9 cellular contexts compared by ENCODE assay signal in the genomic region with DNA sequence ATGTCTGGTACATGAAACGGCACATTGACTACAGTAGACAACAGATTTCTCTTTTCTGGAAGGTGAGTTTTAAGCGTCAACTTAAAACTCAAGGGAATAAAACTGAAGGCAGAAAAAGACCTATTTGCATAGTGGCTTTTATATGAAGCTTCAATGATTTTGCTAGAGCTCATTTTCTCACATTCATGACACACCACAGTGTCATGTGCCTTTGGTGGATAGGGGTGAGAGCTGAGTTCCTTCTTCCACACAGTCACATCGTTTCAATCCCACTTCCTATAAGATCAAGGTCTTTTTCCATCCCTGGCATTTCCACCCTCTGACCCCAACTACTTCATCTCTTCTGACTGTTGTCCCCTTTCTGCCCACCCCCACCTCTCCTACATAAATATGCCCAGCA. TPM values are rescaled to one million over a fixed set of nuclear protein-coding genes. Genes with fewer than 3 reads are reported as not detected.
DNase-seq lines count a peak whose midpoint lies in the region; ATAC-seq, FAIRE-seq and TF ChIP-seq lines count a peak whose summit lies in the region.
"Had no signal": no experiment of that assay in that cellular context is flagged by ENCODE, and none has a peak within 500 bp of the region (broad histone marks: within the 10 kb centered on the region; RNA-seq: fewer than 3 reads in every experiment).

No MANE protein-coding gene starts in this region.

- peaks cover 83% of the 10 kb centered on the region for H3K4me1 Mint-ChIP-seq in activated T-helper 1 cell treated with anti-CD3 and anti-CD28 coated beads, Interleukin-12 subunit alpha, Interleukin-12 subunit beta, Interleukin-2, Interleukin-4 antibody, amounts not matched to agents 30 ng/mL and 10 ng/mL and 1 ng/mL, durations not matched to agents 14 hours and 24 hours and 36 hours (ENCODE audit: low read depth)

- no peak overlapping the region for H3K14ac ChIP-seq in mesenchymal stem cell (ENCODE audit: low read length in 2 of 2)

- H3K79me2 ChIP-seq in DOHH2 (ENCODE audit: control insufficient read depth, low read length), result no peaks in the 10 kb centered on the region

- WGBS in pancreas, 2 donors, result 81 to 87% methylated on average over 3 of the region's 3 CpGs
- 60% methylated on average over 2 of the region's 3 CpGs for WGBS in mesenchymal stem cell

- intact Hi-C loops in activated T-helper 1 cell treated with anti-CD3 and anti-CD28 coated beads, Interleukin-12 subunit alpha, Interleukin-12 subunit beta, Interleukin-2, Interleukin-4 antibody, amounts not matched to agents 30 ng/mL and 10 ng/mL and 1 ng/mL, durations not matched to agents 14 hours and 24 hours and 36 hours (cut with micrococcal nuclease), result loop anchor here (1.0 to 10.0 kb wide), 7 partner anchors 24 to 1524 kb away; no protein-coding TSS in a partner anchor
- intact Hi-C loops in pancreas (cut with DNase I), result no loop called here

- no peak overlapping the region for H3K4ac ChIP-seq in mesenchymal stem cell (ENCODE audit: low read depth in 1 of 2, low read length in 2 of 2)

- no peaks in the 10 kb centered on the region for H3K27me3 Mint-ChIP-seq in activated T-helper 1 cell treated with anti-CD3 and anti-CD28 coated beads, Interleukin-12 subunit alpha, Interleukin-12 subunit beta, Interleukin-2, Interleukin-4 antibody, amounts not matched to agents 30 ng/mL and 10 ng/mL and 1 ng/mL, durations not matched to agents 14 hours and 24 hours and 36 hours (ENCODE audit: insufficient read depth)

- H3K9me3 ChIP-seq in DOHH2 (ENCODE audit: control insufficient read depth, insufficient read depth, low read length) (no peaks in the 10 kb centered on the region), pancreas (no peaks in the 10 kb centered on the region), mesenchymal stem cell (ENCODE audit: control insufficient read depth, low read length) (no peaks in the 10 kb centered on the region)

- no peak for TF ChIP-seq CTCF in DOHH2 (IDR thresholded peaks at IDR 0.05; ENCODE audit: low read depth, low read length, poor library complexity, severe bottlenecking)
- no peak for TF ChIP-seq CTCF in pancreas (IDR thresholded peaks at IDR 0.05)

- DNase-seq in GM19239 (ENCODE audit: insufficient read length, low spot score), result no peak
- DNase-seq in activated T-helper 1 cell treated with anti-CD3 and anti-CD28 coated beads, Interleukin-12 subunit alpha, Interleukin-12 subunit beta, Interleukin-2, Interleukin-4 antibody, amounts not matched to agents 30 ng/mL and 10 ng/mL and 1 ng/mL, durations not matched to agents 14 hours and 24 hours and 36 hours (ENCODE audit: low spot score), result no peak
- DNase-seq in pancreas, result no peak
- DNase-seq in HEK293T (ENCODE audit: extremely low spot score), result no peak
- no peak for DNase-seq in mesenchymal stem cell
- no peak for DNase-seq in C1 segment of cervical spinal cord (lab: John Stamatoyannopoulos, UW)
- DNase-seq: hypothalamus had no signal

- H2BK12ac ChIP-seq in mesenchymal stem cell (ENCODE audit: low read length in 2 of 2), result no peak overlapping the region

- H3K9ac ChIP-seq in mesenchymal stem cell (ENCODE audit: low read length), result no peak overlapping the region

- H3K4me3 Mint-ChIP-seq in activated T-helper 1 cell treated with anti-CD3 and anti-CD28 coated beads, Interleukin-12 subunit alpha, Interleukin-12 subunit beta, Interleukin-2, Interleukin-4 antibody, amounts not matched to agents 30 ng/mL and 10 ng/mL and 1 ng/mL, durations not matched to agents 14 hours and 24 hours and 36 hours, result peak overlapping the region; percentile 66

- H3K9me2 ChIP-seq in DOHH2 (replicated peaks; ENCODE audit: control insufficient read depth, low read length), result no peaks in the 10 kb centered on the region

- peak; percentile 62 for FAIRE-seq in GM19239 (lab: Jason Lieb, UNC)
- no peak for FAIRE-seq in pancreas (lab: Jason Lieb, UNC)

- H3K36me3 ChIP-seq in DOHH2 (ENCODE audit: control insufficient read depth, low read length), result no peaks in the 10 kb centered on the region
- H3K36me3 ChIP-seq in pancreas, result no peaks in the 10 kb centered on the region
- H3K36me3 ChIP-seq in mesenchymal stem cell (ENCODE audit: control insufficient read depth in 1 of 2, insufficient read depth in 2 of 2, low read depth in 1 of 2, low read length in 2 of 2), result no peaks in the 10 kb centered on the region

- no peak overlapping the region for H2BK15ac ChIP-seq in mesenchymal stem cell (ENCODE audit: low read depth, poor library complexity, severe bottlenecking)

- H3K23ac ChIP-seq in mesenchymal stem cell (ENCODE audit: low read length in 2 of 2), result no peak overlapping the region

- H4K20me1 ChIP-seq in DOHH2 (ENCODE audit: control insufficient read depth, insufficient read depth, low read depth, low read length), result no peaks in the 10 kb centered on the region

- no peaks in the 10 kb centered on the region for H3F3A ChIP-seq in DOHH2 (ENCODE audit: control insufficient read depth, insufficient read depth)

- H3K4me3 ChIP-seq in DOHH2 (ENCODE audit: low read length), result no peak overlapping the region
- no peak overlapping the region for H3K4me3 ChIP-seq in pancreas
- H3K4me3 ChIP-seq in mesenchymal stem cell (ENCODE audit: insufficient read depth in 1 of 2, low read depth in 1 of 2, low read length in 2 of 2), result no peak overlapping the region

- peaks cover 14% of the 10 kb centered on the region for H3K4me1 ChIP-seq in DOHH2 (ENCODE audit: control insufficient read depth, low read length)
- no peaks in the 10 kb centered on the region for H3K4me1 ChIP-seq in pancreas
- H3K4me1 ChIP-seq in mesenchymal stem cell (ENCODE audit: control insufficient read depth, insufficient read depth, low read depth, low read length), result no peaks in the 10 kb centered on the region

- no peak overlapping the region for H4K91ac ChIP-seq in mesenchymal stem cell (ENCODE audit: low read length)

- no peak overlapping the region for H4K8ac ChIP-seq in mesenchymal stem cell (ENCODE audit: low read length)

- no peak overlapping the region for H2AK5ac ChIP-seq in mesenchymal stem cell (ENCODE audit: low read length, severe bottlenecking)

- no peaks in the 10 kb centered on the region for H3K79me1 ChIP-seq in mesenchymal stem cell (replicated peaks; ENCODE audit: low read length, poor library complexity, severe bottlenecking)

- H2BK5ac ChIP-seq in mesenchymal stem cell (ENCODE audit: low read depth, low read length, poor library complexity, severe bottlenecking), result no peak overlapping the region

- H2BK120ac ChIP-seq in mesenchymal stem cell (ENCODE audit: low read depth, low read length), result no peak overlapping the region

- peak overlapping the region; percentile 48 for H3K4me2 ChIP-seq in DOHH2 (ENCODE audit: low read length)
- H3K4me2 ChIP-seq in mesenchymal stem cell (ENCODE audit: low read length, poor library complexity, severe bottlenecking), result no peak overlapping the region

- no peaks in the 10 kb centered on the region for H3K9me3 Mint-ChIP-seq in activated T-helper 1 cell treated with anti-CD3 and anti-CD28 coated beads, Interleukin-12 subunit alpha, Interleukin-12 subunit beta, Interleukin-2, Interleukin-4 antibody, amounts not matched to agents 30 ng/mL and 10 ng/mL and 1 ng/mL, durations not matched to agents 14 hours and 24 hours and 36 hours

- peaks cover 80% of the 10 kb centered on the region for H3K36me3 Mint-ChIP-seq in activated T-helper 1 cell treated with anti-CD3 and anti-CD28 coated beads, Interleukin-12 subunit alpha, Interleukin-12 subunit beta, Interleukin-2, Interleukin-4 antibody, amounts not matched to agents 30 ng/mL and 10 ng/mL and 1 ng/mL, durations not matched to agents 14 hours and 24 hours and 36 hours (ENCODE audit: low read depth)

- no peak overlapping the region for H3K18ac ChIP-seq in mesenchymal stem cell (ENCODE audit: low read depth in 1 of 2, low read length in 2 of 2)

- H2AFZ ChIP-seq in mesenchymal stem cell (ENCODE audit: low read depth, low read length), result no peak overlapping the region

- peak; percentile 45 for ATAC-seq in HG03103 (IDR thresholded peaks at IDR 0.05; ENCODE audit: low read depth, unreplicated experiment)
- ATAC-seq in pancreas, result no peak

- CTCF ChIA-PET in HEK293T (lab: Yijun Ruan, JAX), result interaction anchor here (1.6 to 2.0 kb wide), 2 partner anchors 9 to 162 kb away, joined by 6 to 8 read pairs; no protein-coding TSS in a partner anchor

- no peak overlapping the region for H3K27ac ChIP-seq in DOHH2 (ENCODE audit: low read depth, low read length)
- H3K27ac ChIP-seq in pancreas, result no peak overlapping the region
- H3K27ac ChIP-seq in mesenchymal stem cell (ENCODE audit: low read length, poor library complexity, severe bottlenecking), result no peak overlapping the region

- POLR2A ChIA-PET in HEK293T (lab: Yijun Ruan, JAX), result no interaction called here

- peak overlapping the region; percentile 90 for H3K27ac Mint-ChIP-seq in activated T-helper 1 cell treated with anti-CD3 and anti-CD28 coated beads, Interleukin-12 subunit alpha, Interleukin-12 subunit beta, Interleukin-2, Interleukin-4 antibody, amounts not matched to agents 30 ng/mL and 10 ng/mL and 1 ng/mL, durations not matched to agents 14 hours and 24 hours and 36 hours

- H3K27me3 ChIP-seq in DOHH2 (ENCODE audit: control insufficient read depth, low read length) (peaks cover 84% of the 10 kb centered on the region), pancreas (no peaks in the 10 kb centered on the region), mesenchymal stem cell (ENCODE audit: control insufficient read depth in 1 of 2, insufficient read depth in 1 of 2, low read length in 2 of 2) (no peaks in the 10 kb centered on the region)

TF ChIP-seq in HEK293T, 16 proteins besides CTCF, POLR2A, EP300 and RAD21:
- TF ChIP-seq SUZ12 (IDR thresholded peaks at IDR 0.05) (no peak), SP1 (IDR thresholded peaks at IDR 0.05) (no peak), ARNT (IDR thresholded peaks at IDR 0.05) (no peak), ZNF384 (IDR thresholded peaks at IDR 0.05) (no peak)
- TF ChIP-seq, protein P1, sequence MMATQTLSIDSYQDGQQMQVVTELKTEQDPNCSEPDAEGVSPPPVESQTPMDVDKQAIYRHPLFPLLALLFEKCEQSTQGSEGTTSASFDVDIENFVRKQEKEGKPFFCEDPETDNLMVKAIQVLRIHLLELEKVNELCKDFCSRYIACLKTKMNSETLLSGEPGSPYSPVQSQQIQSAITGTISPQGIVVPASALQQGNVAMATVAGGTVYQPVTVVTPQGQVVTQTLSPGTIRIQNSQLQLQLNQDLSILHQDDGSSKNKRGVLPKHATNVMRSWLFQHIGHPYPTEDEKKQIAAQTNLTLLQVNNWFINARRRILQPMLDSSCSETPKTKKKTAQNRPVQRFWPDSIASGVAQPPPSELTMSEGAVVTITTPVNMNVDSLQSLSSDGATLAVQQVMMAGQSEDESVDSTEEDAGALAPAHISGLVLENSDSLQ (IDR thresholded peaks at IDR 0.05), result no peak

RNA-seq across cellular contexts. Expression of a gene that starts 31.0 kb away (rescaled TPM):
- 218 and 221 TPM in 2 replicates for total RNA-seq in activated T-helper 1 cell treated with anti-CD3 and anti-CD28 coated beads, Interleukin-12 subunit alpha, Interleukin-12 subunit beta, Interleukin-2, Interleukin-4 antibody, amounts not matched to agents 30 ng/mL and 10 ng/mL and 1 ng/mL, durations not matched to agents 14 hours and 24 hours and 36 hours
- 1 to 10 TPM; 2.1 to 5.0 (median 3.5) TPM for total RNA-seq in pancreas
- under 1 TPM; 0.65 to 0.92 TPM for polyA plus RNA-seq in pancreas
- not detected for polyA plus RNA-seq in mesenchymal stem cell (2013, experiment 1 of 2)
- polyA plus RNA-seq in mesenchymal stem cell (2013, experiment 2 of 2), result not detected

Comparison
In these comparisons a context has a peak if more than half of its experiments do, and no peak if none do; other contexts are left out.
1. RNA of a gene that starts 31.0 kb away (total RNA-seq): 218 to 221 TPM in activated T-helper 1 cell treated with anti-CD3 and anti-CD28 coated beads, Interleukin-12 subunit alpha, Interleukin-12 subunit beta, Interleukin-2, Interleukin-4 antibody, amounts not matched to agents 30 ng/mL and 10 ng/mL and 1 ng/mL, durations not matched to agents 14 hours and 24 hours and 36 hours; 2.1 to 5.0 TPM in pancreas; every median in the first group is over 10 times any median in the second.